1 cellular context compared by ENCODE assay signal in the genomic region with DNA sequence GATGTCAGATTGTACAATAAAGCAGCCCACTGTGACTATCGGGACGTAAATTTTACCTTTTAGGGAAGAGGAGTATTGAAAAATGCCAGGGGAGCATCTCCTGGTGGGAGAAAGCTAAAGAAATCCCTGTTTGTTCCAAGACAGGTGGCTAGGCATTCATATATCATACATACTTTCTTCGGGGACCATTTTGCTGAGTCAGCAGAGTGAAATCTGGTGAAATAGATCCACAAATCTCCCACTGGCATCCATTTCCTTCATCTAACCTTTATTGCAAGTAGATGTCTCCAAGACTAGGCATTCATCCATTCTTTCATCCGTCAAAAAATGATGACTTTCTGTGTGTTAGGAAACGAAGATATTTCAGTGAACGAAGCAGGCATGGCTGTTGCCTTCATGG.
TF ChIP-seq lines count a peak whose summit lies in the region.

No MANE protein-coding gene starts in this region.

TF ChIP-seq in GM23338, 12 proteins besides CTCF, POLR2A, EP300 and RAD21 (continued from another document):
- TF ChIP-seq ZNF331 (CRISPR knock-in tag; IDR thresholded peaks at IDR 0.05; ENCODE audit: low read depth) (no peak), EZH2phosphoT487 (IDR thresholded peaks at IDR 0.05; ENCODE audit: unreplicated experiment) (no peak), ZNF114 (CRISPR knock-in tag; IDR thresholded peaks at IDR 0.05) (no peak), ETS1 (IDR thresholded peaks at IDR 0.05) (no peak), CREB1 (CRISPR knock-in tag; IDR thresholded peaks at IDR 0.05; ENCODE audit: low read depth) (no peak), JUNB (IDR thresholded peaks at IDR 0.05; ENCODE audit: unreplicated experiment) (no peak), ZNF462 (CRISPR knock-in tag; IDR thresholded peaks at IDR 0.05) (no peak), STAT1 (IDR thresholded peaks at IDR 0.05; ENCODE audit: unreplicated experiment) (no peak), EZH2 (IDR thresholded peaks at IDR 0.05; ENCODE audit: low read depth, unreplicated experiment) (no peak)
- TF ChIP-seq, protein P1, sequence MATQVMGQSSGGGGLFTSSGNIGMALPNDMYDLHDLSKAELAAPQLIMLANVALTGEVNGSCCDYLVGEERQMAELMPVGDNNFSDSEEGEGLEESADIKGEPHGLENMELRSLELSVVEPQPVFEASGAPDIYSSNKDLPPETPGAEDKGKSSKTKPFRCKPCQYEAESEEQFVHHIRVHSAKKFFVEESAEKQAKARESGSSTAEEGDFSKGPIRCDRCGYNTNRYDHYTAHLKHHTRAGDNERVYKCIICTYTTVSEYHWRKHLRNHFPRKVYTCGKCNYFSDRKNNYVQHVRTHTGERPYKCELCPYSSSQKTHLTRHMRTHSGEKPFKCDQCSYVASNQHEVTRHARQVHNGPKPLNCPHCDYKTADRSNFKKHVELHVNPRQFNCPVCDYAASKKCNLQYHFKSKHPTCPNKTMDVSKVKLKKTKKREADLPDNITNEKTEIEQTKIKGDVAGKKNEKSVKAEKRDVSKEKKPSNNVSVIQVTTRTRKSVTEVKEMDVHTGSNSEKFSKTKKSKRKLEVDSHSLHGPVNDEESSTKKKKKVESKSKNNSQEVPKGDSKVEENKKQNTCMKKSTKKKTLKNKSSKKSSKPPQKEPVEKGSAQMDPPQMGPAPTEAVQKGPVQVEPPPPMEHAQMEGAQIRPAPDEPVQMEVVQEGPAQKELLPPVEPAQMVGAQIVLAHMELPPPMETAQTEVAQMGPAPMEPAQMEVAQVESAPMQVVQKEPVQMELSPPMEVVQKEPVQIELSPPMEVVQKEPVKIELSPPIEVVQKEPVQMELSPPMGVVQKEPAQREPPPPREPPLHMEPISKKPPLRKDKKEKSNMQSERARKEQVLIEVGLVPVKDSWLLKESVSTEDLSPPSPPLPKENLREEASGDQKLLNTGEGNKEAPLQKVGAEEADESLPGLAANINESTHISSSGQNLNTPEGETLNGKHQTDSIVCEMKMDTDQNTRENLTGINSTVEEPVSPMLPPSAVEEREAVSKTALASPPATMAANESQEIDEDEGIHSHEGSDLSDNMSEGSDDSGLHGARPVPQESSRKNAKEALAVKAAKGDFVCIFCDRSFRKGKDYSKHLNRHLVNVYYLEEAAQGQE (IDR thresholded peaks at IDR 0.05; ENCODE audit: unreplicated experiment) = no peak
